28 cellular contexts compared by ENCODE assay signal in genomic region chr7:8441106-8441590, GRCh38. TPM values are rescaled to one million over a fixed set of nuclear protein-coding genes. Genes with fewer than 3 reads are reported as not detected.
DNase-seq lines count a peak whose midpoint lies in the region; ATAC-seq and TF ChIP-seq lines count a peak whose summit lies in the region.
"Had no signal": no experiment of that assay in that cellular context is flagged by ENCODE, and none has a peak within 500 bp of the region (broad histone marks: within the 10 kb centered on the region; RNA-seq: fewer than 3 reads in every experiment).

No MANE protein-coding gene starts in this region.

- TF ChIP-seq CTCF in neural crest cell (conservative IDR thresholded peaks at IDR 0.05) (no peak), lower lobe of right lung (IDR thresholded peaks at IDR 0.05) (no peak)

- H3K36me3 ChIP-seq in H7 (replicated peaks; ENCODE audit: control insufficient read depth, insufficient read depth, low read length) (no peaks in the 10 kb centered on the region), iPS-15b (ENCODE audit: control insufficient read depth, insufficient read depth, low read length) (no peaks in the 10 kb centered on the region), lower lobe of right lung (no peaks in the 10 kb centered on the region)
- H3K36me3 ChIP-seq: BLaER1 treated with 17β-estradiol and CSF1 and Interleukin-3, amounts not matched to agents 10 nM and 100 nM; gastroesophageal sphincter; prostate gland; sigmoid colon had no signal

- intact Hi-C loops in lower lobe of right lung (cut with DNase I): no loop called here

- peaks cover 32% of the 10 kb centered on the region for H3K4me1 Mint-ChIP-seq in neural crest cell

- H3K27me3 Mint-ChIP-seq in neural crest cell (ENCODE audit: low read depth): peaks cover 100% of the 10 kb centered on the region

- ATAC-seq in HG03108 (IDR thresholded peaks at IDR 0.05; ENCODE audit: unreplicated experiment) (no peak), lower lobe of right lung (no peak), HG02678 (IDR thresholded peaks at IDR 0.05; ENCODE audit: unreplicated experiment) (no peak)
- ATAC-seq: gastroesophageal sphincter; left cardiac atrium; stimulated activated memory B cell treated with anti-CD40 and anti-IgM and Interleukin-4, amounts not matched to agents 10 μg/mL and 1 μg/mL and 100 μg/mL, for 72 hours had no signal

- peak overlapping the region; percentile 27 for H3K4me3 ChIP-seq in H7 (ENCODE audit: insufficient read depth, low read depth, low read length)
- H3K4me3 ChIP-seq in iPS-15b (ENCODE audit: low read depth, low read length): peak overlapping the region; percentile 70
- H3K4me3 ChIP-seq in lower lobe of right lung: no peak overlapping the region
- H3K4me3 ChIP-seq: BLaER1 treated with 17β-estradiol and CSF1 and Interleukin-3, amounts not matched to agents 10 nM and 100 nM; gastroesophageal sphincter; prostate gland; sigmoid colon had no signal

- no peak overlapping the region for H3K27ac ChIP-seq in lower lobe of right lung
- H3K27ac ChIP-seq: BLaER1 treated with 17β-estradiol and CSF1 and Interleukin-3, amounts not matched to agents 10 nM and 100 nM; gastroesophageal sphincter; prostate gland; sigmoid colon had no signal

- H3K9me3 ChIP-seq in iPS-15b (ENCODE audit: control insufficient read depth, insufficient read depth, low read length): no peaks in the 10 kb centered on the region
- H3K9me3 ChIP-seq in lower lobe of right lung: no peaks in the 10 kb centered on the region
- H3K9me3 ChIP-seq: Caco-2, prostate gland had no signal

- no peak overlapping the region for H3K9ac ChIP-seq in iPS-15b (ENCODE audit: low read depth, low read length)
- H3K9ac ChIP-seq: BLaER1 treated with 17β-estradiol and CSF1 and Interleukin-3, amounts not matched to agents 10 nM and 100 nM had no signal

- peak overlapping the region; percentile 77 for H3K4me3 Mint-ChIP-seq in neural crest cell
- H3K4me3 Mint-ChIP-seq: activated CD4-positive, alpha-beta memory T cell treated with anti-CD3 and anti-CD28 coated beads for 36 hours; activated naive CD8-positive, alpha-beta T cell treated with anti-CD3 and anti-CD28 coated beads, Interleukin-2, amount 10 ng/mL, durations not matched to agents 7 days and 5 days; stimulated activated memory B cell treated with anti-CD40 and anti-IgM and Interleukin-4, amounts not matched to agents 10 μg/mL and 1 μg/mL and 100 μg/mL, for 72 hours had no signal

- H3K36me3 Mint-ChIP-seq in neural crest cell (ENCODE audit: low read depth): no peaks in the 10 kb centered on the region
- H3K36me3 Mint-ChIP-seq: stimulated activated memory B cell treated with anti-CD40 and anti-IgM and Interleukin-4, amounts not matched to agents 10 μg/mL and 1 μg/mL and 100 μg/mL, for 72 hours had no signal

- H3K4me1 ChIP-seq in iPS-15b (ENCODE audit: control insufficient read depth, insufficient read depth, low read length): peaks cover 14% of the 10 kb centered on the region
- H3K4me1 ChIP-seq in lower lobe of right lung: peaks cover 3% of the 10 kb centered on the region
- H3K4me1 ChIP-seq: BLaER1 treated with 17β-estradiol and CSF1 and Interleukin-3, amounts not matched to agents 10 nM and 100 nM; prostate gland had no signal

- H3K9me3 Mint-ChIP-seq in neural crest cell: no peaks in the 10 kb centered on the region

- DNase-seq in H7 (peak; percentile 33), NCI-H460 (ENCODE audit: extremely low read depth, low read depth) (peak; percentile 96), neural crest cell (ENCODE audit: low read depth, low spot score) (no peak), lower lobe of right lung (no peak), NCI-H1092 (lab: John Stamatoyannopoulos, UW) (no peak)
- DNase-seq: activated CD4-positive, alpha-beta memory T cell treated with anti-CD3 and anti-CD28 coated beads for 36 hours; activated CD4-positive, CD25-positive, alpha-beta regulatory T cell treated with anti-CD3 and anti-CD28 coated beads, Interleukin-2, amount 50 U/mL, for 72 hours; activated naive CD8-positive, alpha-beta T cell treated with anti-CD3 and anti-CD28 coated beads, Interleukin-2, amount 10 ng/mL, durations not matched to agents 7 days and 5 days; Caco-2; central memory CD4-positive, alpha-beta T cell; DMS79 treated with DMSO at 0.1 percent for 48 hours; left cardiac atrium; NCI-H187; NCI-H226; NCI-H774; sigmoid colon; stimulated activated CD4-positive, alpha-beta T cell treated with anti-CD3 and anti-CD28 coated beads, Interleukin-4, amount 100 ng/mL, for 4 hours had no signal

- peaks cover 83% of the 10 kb centered on the region for H3K27me3 ChIP-seq in H7 (ENCODE audit: control insufficient read depth, insufficient read depth, low read length)
- H3K27me3 ChIP-seq in iPS-15b (ENCODE audit: control insufficient read depth, insufficient read depth, low read length): peaks cover 92% of the 10 kb centered on the region
- H3K27me3 ChIP-seq in lower lobe of right lung (ENCODE audit: low read depth): peaks cover 89% of the 10 kb centered on the region
- H3K27me3 ChIP-seq: BLaER1 treated with 17β-estradiol and CSF1 and Interleukin-3, amounts not matched to agents 10 nM and 100 nM had no signal

- no peak overlapping the region for H3K27ac Mint-ChIP-seq in neural crest cell (ENCODE audit: unreplicated experiment)
- H3K27ac Mint-ChIP-seq: activated CD4-positive, alpha-beta memory T cell treated with anti-CD3 and anti-CD28 coated beads for 36 hours; activated naive CD8-positive, alpha-beta T cell treated with anti-CD3 and anti-CD28 coated beads, Interleukin-2, amount 10 ng/mL, durations not matched to agents 7 days and 5 days; stimulated activated memory B cell treated with anti-CD40 and anti-IgM and Interleukin-4, amounts not matched to agents 10 μg/mL and 1 μg/mL and 100 μg/mL, for 72 hours had no signal

RNA-seq across cellular contexts. Expression of gene NXPH1, which starts 7.7 kb away (rescaled TPM):
- 0.10 and 0.37 TPM in 2 replicates for total RNA-seq in H7 (2014; rRNA removed; shearing (Covaris generic))
- 1.1 and 2.4 TPM in 2 replicates for total RNA-seq in NCI-H460 (2014; rRNA removed; shearing (Covaris generic))
- 0.33 and 0.81 TPM in 2 replicates for polyA plus RNA-seq in NCI-H460 (2014; cell fraction: nucleus; rRNA removed)
- 1.0 and 1.1 TPM in 2 replicates for total RNA-seq in neural crest cell
- not detected for total RNA-seq in lower lobe of right lung
- total RNA-seq: activated CD4-positive, alpha-beta memory T cell treated with anti-CD3 and anti-CD28 coated beads for 36 hours; activated naive CD8-positive, alpha-beta T cell treated with anti-CD3 and anti-CD28 coated beads, Interleukin-2, amount 10 ng/mL, durations not matched to agents 7 days and 5 days; dermis microvascular lymphatic vessel endothelial cell; gastroesophageal sphincter; left cardiac atrium; prostate gland; sigmoid colon; T-helper 1 cell treated with Interleukin-12 subunit alpha and Interleukin-12 subunit beta and Interleukin-4 antibody, amounts not matched to agents 30 ng/mL and 1 ng/mL, for 36 hours; ureter had no signal
- polyA plus RNA-seq: AG04450, sigmoid colon had no signal

Comparison
In these comparisons a context has a peak if more than half of its experiments do, and no peak if none do; other contexts are left out.
1. DNase-seq: peak in H7 (single experiment) and NCI-H460 (single experiment); none in neural crest cell (single experiment), lower lobe of right lung (single experiment) and NCI-H1092 (single experiment).